21 cellular contexts compared by ENCODE assay signal in genomic region chr21:44363278-44363677, GRCh38. TPM values are rescaled to one million over a fixed set of nuclear protein-coding genes. Genes with fewer than 3 reads are reported as not detected.
DNase-seq lines count a peak whose midpoint lies in the region; ATAC-seq and TF ChIP-seq lines count a peak whose summit lies in the region.
"Had no signal": no experiment of that assay in that cellular context is flagged by ENCODE, and none has a peak within 500 bp of the region (broad histone marks: within the 10 kb centered on the region; RNA-seq: fewer than 3 reads in every experiment).

No MANE protein-coding gene starts in this region.

- no peak overlapping the region for H2BK120ac ChIP-seq in mesendoderm (ENCODE audit: low read depth, low read length)

- no CpG with 5 or more reads among the region's 1 CpG for WGBS in mesendoderm (ENCODE audit: extremely low coverage, insufficient coverage, low lambda C conversion rate)

- H2AK5ac ChIP-seq in mesendoderm (ENCODE audit: low read length): no peak overlapping the region

- H2BK5ac ChIP-seq in mesendoderm (ENCODE audit: low read length): no peak overlapping the region

- peaks cover 46% of the 10 kb centered on the region for H4K20me1 ChIP-seq in BLaER1
- peaks cover 37 to 79% (median 63%) of the 10 kb centered on the region in 11 experiments for H4K20me1 ChIP-seq in BLaER1 treated with 17β-estradiol and CSF1 and Interleukin-3, amounts not matched to agents 10 nM and 100 nM

- no peaks in the 10 kb centered on the region for H3K79me2 ChIP-seq in mesendoderm (ENCODE audit: control insufficient read depth, insufficient read depth, low read length)

- H3K56ac ChIP-seq in mesendoderm (ENCODE audit: low read length): no peak overlapping the region

- no peak for ATAC-seq in HG03378 (IDR thresholded peaks at IDR 0.05; ENCODE audit: unreplicated experiment)
- ATAC-seq: GM12878 had no signal

- H3K27ac ChIP-seq in BLaER1: peak overlapping the region; percentile 74; the same call in 1 of the 2 replicates
- peak overlapping the region in 5 of 11 experiments; percentile 25 to 55 (median 41); a peak in 7 of 22 replicates for H3K27ac ChIP-seq in BLaER1 treated with 17β-estradiol and CSF1 and Interleukin-3, amounts not matched to agents 10 nM and 100 nM
- peak overlapping the region; percentile 94 for H3K27ac ChIP-seq in neutrophil
- no peak overlapping the region for H3K27ac ChIP-seq in mesendoderm (ENCODE audit: low read depth, low read length)

- no peak overlapping the region for H3K23ac ChIP-seq in mesendoderm (ENCODE audit: low read length)

- DNase-seq in mesendoderm: no peak
- DNase-seq: 8988T; ACHN; BE2C; C1 segment of cervical spinal cord; CD4-positive, alpha-beta memory T cell; CD4-positive, CD25-positive, alpha-beta regulatory T cell; COR-L47; DMS 273 treated with DMSO at 0.1 percent for 48 hours; DMS153; DMS53; DMS79; DND-41; EL; GDM1 had no signal

- peaks cover 38% of the 10 kb centered on the region for H3K4me1 ChIP-seq in BLaER1
- peaks cover 33 to 66% (median 59%) of the 10 kb centered on the region in 10 experiments for H3K4me1 ChIP-seq in BLaER1 treated with 17β-estradiol and CSF1 and Interleukin-3, amounts not matched to agents 10 nM and 100 nM
- H3K4me1 ChIP-seq in neutrophil (ENCODE audit: control insufficient read depth in 1 of 2, insufficient read depth in 1 of 2, low read depth in 1 of 2, low read length in 1 of 2): peaks cover 51 to 55% of the 10 kb centered on the region in 2 experiments
- H3K4me1 ChIP-seq in mesendoderm (ENCODE audit: control insufficient read depth, low read depth, low read length): no peaks in the 10 kb centered on the region
- H3K4me1 ChIP-seq: BE2C had no signal

- H4K8ac ChIP-seq in mesendoderm (ENCODE audit: low read depth, low read length): no peak overlapping the region

- TF ChIP-seq CTCF in neutrophil (IDR thresholded peaks at IDR 0.05): no peak

- no peak overlapping the region for H2BK15ac ChIP-seq in mesendoderm (replicated peaks; ENCODE audit: low read depth)

- no peak overlapping the region for H4K5ac ChIP-seq in mesendoderm (ENCODE audit: low read length)

- H3K9me3 ChIP-seq in BLaER1 (peaks cover 21% of the 10 kb centered on the region), neutrophil (no peaks in the 10 kb centered on the region)
- H3K9me3 ChIP-seq in BLaER1 treated with 17β-estradiol and CSF1 and Interleukin-3, amounts not matched to agents 10 nM and 100 nM (replicated peaks in 1 of 11): peaks cover 0 to 37% (median 23%) of the 10 kb centered on the region in 11 experiments; a peak in 18 of 22 replicates
- H3K9me3 ChIP-seq: BE2C had no signal

- no peak overlapping the region for H3K4ac ChIP-seq in mesendoderm (ENCODE audit: low read depth, low read length)

- no peak overlapping the region for H3K4me3 ChIP-seq in BLaER1
- no peak overlapping the region for H3K4me3 ChIP-seq in BLaER1 treated with 17β-estradiol and CSF1 and Interleukin-3, amounts not matched to agents 10 nM and 100 nM
- H3K4me3 ChIP-seq in neutrophil (ENCODE audit: low read depth in 1 of 2, low read length in 1 of 2): no peak overlapping the region
- H3K4me3 ChIP-seq in mesendoderm (ENCODE audit: low read length): no peak overlapping the region
- H3K4me3 ChIP-seq: GM12878 had no signal

- H3K4me2 ChIP-seq in BLaER1 (peak overlapping the region; percentile 55; the same call in 1 of the 2 replicates), mesendoderm (ENCODE audit: low read length) (no peak overlapping the region)
- peak overlapping the region; percentile 25 to 97 (median 52); a peak in 12 of 22 replicates for H3K4me2 ChIP-seq in BLaER1 treated with 17β-estradiol and CSF1 and Interleukin-3, amounts not matched to agents 10 nM and 100 nM

- H3K27me3 ChIP-seq in BLaER1: no peaks in the 10 kb centered on the region
- H3K27me3 ChIP-seq in BLaER1 treated with 17β-estradiol and CSF1 and Interleukin-3, amounts not matched to agents 10 nM and 100 nM: no peaks in the 10 kb centered on the region
- no peaks in the 10 kb centered on the region for H3K27me3 ChIP-seq in neutrophil
- no peaks in the 10 kb centered on the region for H3K27me3 ChIP-seq in mesendoderm (ENCODE audit: insufficient read depth, low read length, poor library complexity)

- H3K36me3 ChIP-seq in BLaER1 (peaks cover 78% of the 10 kb centered on the region), neutrophil (peaks cover 33% of the 10 kb centered on the region), mesendoderm (ENCODE audit: control insufficient read depth, insufficient read depth, low read length) (no peaks in the 10 kb centered on the region)
- H3K36me3 ChIP-seq in BLaER1 treated with 17β-estradiol and CSF1 and Interleukin-3, amounts not matched to agents 10 nM and 100 nM: peaks cover 64 to 94% (median 88%) of the 10 kb centered on the region in 11 experiments
- H3K36me3 ChIP-seq: BE2C had no signal

- H3K79me1 ChIP-seq in mesendoderm (ENCODE audit: low read length): no peaks in the 10 kb centered on the region

- H3K18ac ChIP-seq in mesendoderm (ENCODE audit: low read length): no peak overlapping the region

- H3K9ac ChIP-seq in BLaER1 (no peak overlapping the region), mesendoderm (ENCODE audit: low read length) (no peak overlapping the region)
- H3K9ac ChIP-seq in BLaER1 treated with 17β-estradiol and CSF1 and Interleukin-3, amounts not matched to agents 10 nM and 100 nM: 0 out of 22 replicates have a peak overlapping the region, but pooled peaks of 1 of the 11 experiments have one; percentile 14

RNA-seq across cellular contexts. Expression of gene TRPM2, which starts 9.9 kb away (rescaled TPM):
- polyA plus RNA-seq in mesendoderm (2013, experiment 1 of 2): 0.66 TPM
- 0.87 TPM for polyA plus RNA-seq in mesendoderm (2013, experiment 2 of 2)
- polyA plus RNA-seq: AG04450 had no signal

RNA-seq across cellular contexts. Expression of gene CFAP410, which starts 24.1 kb away (rescaled TPM):
- polyA plus RNA-seq in mesendoderm (2013, experiment 1 of 2): 10.7 TPM
- 10.9 TPM for polyA plus RNA-seq in mesendoderm (2013, experiment 2 of 2)
